22 cellular contexts compared by ENCODE assay signal in genomic region chr20:44950368-44950767, GRCh38. TPM values are rescaled to one million over a fixed set of nuclear protein-coding genes. Genes with fewer than 3 reads are reported as not detected.
DNase-seq lines count a peak whose midpoint lies in the region; ATAC-seq and TF ChIP-seq lines count a peak whose summit lies in the region.
"Had no signal": no experiment of that assay in that cellular context is flagged by ENCODE, and none has a peak within 500 bp of the region (broad histone marks: within the 10 kb centered on the region; RNA-seq: fewer than 3 reads in every experiment).

No MANE protein-coding gene starts in this region.

- H3K9me3 ChIP-seq in CD4-positive, alpha-beta T cell (ENCODE audit: control insufficient read depth, low read length) = no peaks in the 10 kb centered on the region

- H3K27ac Mint-ChIP-seq in activated T-cell treated with anti-CD3 and anti-CD28 coated beads, Interleukin-2, amount 50 U/mL, for 24 hours = peak overlapping the region; percentile 31
- H3K27ac Mint-ChIP-seq in CD4-positive, alpha-beta T cell = peak overlapping the region; percentile 37
- H3K27ac Mint-ChIP-seq in T-cell (peak overlapping the region; percentile 16 to 18), nephron progenitor cell (peak overlapping the region; percentile 3)

- H3K4me3 Mint-ChIP-seq in activated T-cell treated with anti-CD3 and anti-CD28 coated beads, Interleukin-2, amount 50 U/mL, for 24 hours = no peak overlapping the region
- H3K4me3 Mint-ChIP-seq in CD4-positive, alpha-beta T cell = no peak overlapping the region
- no peak overlapping the region for H3K4me3 Mint-ChIP-seq in T-cell
- no peak overlapping the region for H3K4me3 Mint-ChIP-seq in nephron progenitor cell

- no peak overlapping the region for H3K27ac ChIP-seq in CD4-positive, alpha-beta T cell (ENCODE audit: low read depth, low read length)
- H3K27ac ChIP-seq: C4-2B had no signal

- H3K4me1 Mint-ChIP-seq in activated T-cell treated with anti-CD3 and anti-CD28 coated beads, Interleukin-2, amount 50 U/mL, for 24 hours (ENCODE audit: low read depth) = peaks cover 23% of the 10 kb centered on the region
- peaks cover 22% of the 10 kb centered on the region for H3K4me1 Mint-ChIP-seq in CD4-positive, alpha-beta T cell (ENCODE audit: low read depth)
- H3K4me1 Mint-ChIP-seq in T-cell (peaks cover 16 to 29% (median 24%) of the 10 kb centered on the region in 3 donors), nephron progenitor cell (no peaks in the 10 kb centered on the region)

- H3K27me3 ChIP-seq in CD4-positive, alpha-beta T cell (ENCODE audit: control insufficient read depth, insufficient read depth, low read length) = no peaks in the 10 kb centered on the region

- ATAC-seq in CD4-positive, alpha-beta T cell (ENCODE audit: poor library complexity) = no peak
- ATAC-seq in T-cell (replicated peaks in 1 of 4) (no peak), left colon (no peak), HG03025 (IDR thresholded peaks at IDR 0.05; ENCODE audit: low FRiP score, unreplicated experiment) (no peak)
- ATAC-seq: Panc1, SK-N-SH treated with all-trans-retinoic acid at 6 μM for 48 hours had no signal

- H3K36me3 Mint-ChIP-seq in activated T-cell treated with anti-CD3 and anti-CD28 coated beads, Interleukin-2, amount 50 U/mL, for 24 hours (ENCODE audit: low read depth) = peaks cover 99% of the 10 kb centered on the region
- peaks cover 98% of the 10 kb centered on the region for H3K36me3 Mint-ChIP-seq in CD4-positive, alpha-beta T cell (ENCODE audit: low read depth)
- H3K36me3 Mint-ChIP-seq in T-cell (peaks cover 78% of the 10 kb centered on the region), nephron progenitor cell (ENCODE audit: low read depth) (peaks cover 82% of the 10 kb centered on the region)

- H3K9me3 Mint-ChIP-seq in activated T-cell treated with anti-CD3 and anti-CD28 coated beads, Interleukin-2, amount 50 U/mL, for 24 hours = no peaks in the 10 kb centered on the region
- H3K9me3 Mint-ChIP-seq in CD4-positive, alpha-beta T cell = no peaks in the 10 kb centered on the region
- H3K9me3 Mint-ChIP-seq in T-cell = no peaks in the 10 kb centered on the region
- H3K9me3 Mint-ChIP-seq in nephron progenitor cell = no peaks in the 10 kb centered on the region

- POLR2A ChIA-PET in CD4-positive, alpha-beta T cell (lab: Charles Lee) = interaction anchor here (1.8 to 2.4 kb wide), 2 partner anchors 10 to 25 kb away, joined by 3 to 8 read pairs; partner anchors contain the start of gene TOMM34
- POLR2A ChIA-PET in T-cell (lab: Charles Lee) = interaction anchor here (0.6 kb wide), 3 partner anchors 10 to 409 kb away, joined by 3 to 7 read pairs (median 6); no protein-coding TSS in a partner anchor

- no peak for DNase-seq in activated T-cell treated with anti-CD3 and anti-CD28 coated beads, Interleukin-2, amount 50 U/mL, for 24 hours
- DNase-seq in activated T-cell treated with anti-CD3 and anti-CD28 coated beads for 4 hours (no peak), T-cell (no peak), nephron progenitor cell (no peak), left colon (no peak)
- DNase-seq in CD4-positive, alpha-beta T cell = no peak
- DNase-seq: AML-193, COR-L47, DMS 273 treated with DMSO at 0.1 percent for 48 hours, DMS79 treated with DMSO at 0.1 percent for 48 hours, H7, IMR-90, NCI-H1694, NCI-H2081 treated with DMSO at 0.1 percent for 48 hours, NCI-H2171 treated with DMSO at 0.1 percent for 48 hours, NCI-H524 treated with DMSO at 0.1 percent for 48 hours, NCI-H82, SIG-M5 had no signal

- CTCF ChIA-PET in CD4-positive, alpha-beta T cell (lab: Charles Lee) = interaction anchor here (1.4 kb wide), 1 partner anchor 94 kb away, joined by 3 read pairs; no protein-coding TSS in a partner anchor
- CTCF ChIA-PET in T-cell (lab: Charles Lee) = no interaction called here

- intact Hi-C loops in CD4-positive, alpha-beta T cell (cut with DNase I, micrococcal nuclease) = no loop called here
- intact Hi-C loops in left colon (cut with DNase I, micrococcal nuclease) = no loop called here

- TF ChIP-seq CTCF in CD4-positive, alpha-beta T cell (IDR thresholded peaks at IDR 0.05) = no peak
- TF ChIP-seq CTCF in nephron progenitor cell (IDR thresholded peaks at IDR 0.05) = no peak

- H3K27me3 Mint-ChIP-seq in activated T-cell treated with anti-CD3 and anti-CD28 coated beads, Interleukin-2, amount 50 U/mL, for 24 hours = no peaks in the 10 kb centered on the region
- no peaks in the 10 kb centered on the region for H3K27me3 Mint-ChIP-seq in CD4-positive, alpha-beta T cell
- H3K27me3 Mint-ChIP-seq in T-cell (no peaks in the 10 kb centered on the region), nephron progenitor cell (ENCODE audit: low read depth, poor library complexity) (no peaks in the 10 kb centered on the region)

RNA-seq across cellular contexts. Expression of gene TOMM34, which starts 9.8 kb away (rescaled TPM):
- 1 to 10 TPM; 5.6 to 5.9 TPM for total RNA-seq in CD4-positive, alpha-beta T cell
- total RNA-seq in T-cell = 10 to 100 TPM in 3 of 5 donors, 1 to 10 TPM in 2; 7.8 to 12.8 (median 11.4) TPM
- 10 to 100 TPM; 11.8 to 13.0 TPM for total RNA-seq in left colon

RNA-seq across cellular contexts. Expression of gene STK4, which starts 15.9 kb away (rescaled TPM):
- total RNA-seq in CD4-positive, alpha-beta T cell = 100 to 1,000 TPM; 265 to 277 TPM
- total RNA-seq in T-cell = 100 to 1,000 TPM; 244 to 315 (median 271) TPM
- 10 to 100 TPM; 26.8 to 32.8 TPM for total RNA-seq in left colon

RNA-seq across cellular contexts. Expression of gene PABPC1L, which starts 40.5 kb away (rescaled TPM):
- 10 to 100 TPM; 22.8 to 27.5 TPM for total RNA-seq in CD4-positive, alpha-beta T cell
- total RNA-seq in T-cell (10 to 100 TPM; 45.6 to 66.2 (median 58.2) TPM), left colon (10 to 100 TPM; 13.2 to 19.8 TPM)

Comparison
In these comparisons a context has a peak if more than half of its experiments do, and no peak if none do; other contexts are left out.
1. RNA of gene STK4, which starts 15.9 kb away (total RNA-seq): 265 to 277 TPM in CD4-positive, alpha-beta T cell and 244 to 315 TPM in T-cell; 26.8 to 32.8 TPM in left colon; every median in the first group is over 4 times any median in the second.
2. Peak in every context shown above with its lines, with median percentiles within 50 percentile points of each other: H3K27ac Mint-ChIP-seq.